8 cellular contexts compared by ENCODE assay signal in the genomic region with DNA sequence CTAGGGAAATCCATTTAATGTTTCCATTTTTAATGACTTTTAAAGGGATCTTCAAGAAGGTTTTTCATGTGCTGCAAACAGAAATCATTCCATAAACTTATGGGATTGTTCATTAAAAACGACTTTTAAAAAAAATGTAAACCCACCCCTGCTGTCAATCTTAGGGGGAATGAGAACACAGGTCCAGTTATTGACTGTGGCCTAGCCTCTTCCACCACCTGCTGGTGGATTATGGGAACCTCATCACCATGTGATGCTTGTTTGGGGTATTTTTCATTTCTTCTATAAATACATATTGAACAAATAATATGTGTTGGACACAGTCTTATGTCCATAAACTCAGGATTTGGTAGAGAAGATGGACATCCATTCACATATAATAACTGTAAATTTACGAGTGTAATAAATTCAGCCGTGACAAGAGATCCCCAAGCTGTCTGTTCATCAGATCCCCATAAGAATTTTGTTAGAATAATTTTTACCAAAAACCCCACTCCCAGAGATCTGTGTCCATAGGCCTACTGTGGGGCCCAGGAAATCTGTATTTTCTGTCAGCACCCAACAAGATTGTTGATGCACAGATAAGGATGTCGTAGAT. TPM values are rescaled to one million over a fixed set of nuclear protein-coding genes. Genes with fewer than 3 reads are reported as not detected.
DNase-seq lines count a peak whose midpoint lies in the region; ATAC-seq and TF ChIP-seq lines count a peak whose summit lies in the region.

No MANE protein-coding gene starts in this region.

- dilution Hi-C loops in mammary epithelial cell (cut with HindIII; ENCODE audit: low sequenced_read_pairs) = no loop called here

- no TSS peak for BruUV-seq in PC-3 (replicated peaks; lab: Mats Ljungman, UMichigan)
- no TSS peak for BruUV-seq in mammary epithelial cell (replicated peaks; lab: Mats Ljungman, UMichigan)

- H3F3A ChIP-seq in PC-3 (ENCODE audit: low read length, unreplicated experiment) = no peaks in the 10 kb centered on the region

- CTCF ChIA-PET in PC-3 (lab: Charles Lee) (no interaction called here), mammary epithelial cell (lab: Charles Lee; ENCODE audit: low non-redundant PET) (no interaction called here)

- POLR2A ChIA-PET in PC-3 (lab: Charles Lee; ENCODE audit: unreplicated experiment) = no interaction called here

- H3K9me2 ChIP-seq in PC-3 (replicated peaks; ENCODE audit: low read length) = no peaks in the 10 kb centered on the region

- 27% methylated on average over 4 of the region's 4 CpGs for WGBS in mammary epithelial cell (ENCODE audit: low coverage, missing lambda C conversion rate)

- H3K27me3 ChIP-seq in PC-3 (ENCODE audit: low read length) = no peaks in the 10 kb centered on the region
- peaks cover 3% of the 10 kb centered on the region for H3K27me3 ChIP-seq in mammary epithelial cell (ENCODE audit: insufficient read depth, low read length)

- no peaks in the 10 kb centered on the region for H3K4me1 ChIP-seq in PC-3 (ENCODE audit: insufficient read depth, low read length)
- no peaks in the 10 kb centered on the region for H3K4me1 ChIP-seq in mammary epithelial cell (ENCODE audit: insufficient read depth, low read length)

- H3K4me2 ChIP-seq in PC-3 (ENCODE audit: low read length) (no peak overlapping the region), mammary epithelial cell (ENCODE audit: insufficient read depth, low read depth, low read length) (no peak overlapping the region)

- DNase-seq in DMS 273 treated with DMSO at 0.1 percent for 48 hours (lab: John Stamatoyannopoulos, UW) (peak; percentile 18), HT-29 (ENCODE audit: low spot score) (peak; percentile 74), PC-3 (peak; percentile 67), mammary epithelial cell (peak; percentile 21), kidney tubule cell (ENCODE audit: low spot score) (peak; percentile 45)
- DNase-seq in stimulated activated CD4-positive, alpha-beta T cell treated with anti-CD3 and anti-CD28 coated beads, TNF-alpha, amount 100 ng/mL, for 48 hours (ENCODE audit: low read depth in 3 of 3) = peak in 2 of 3 donors; percentile 13 to 24

- H4K20me1 ChIP-seq in PC-3 (ENCODE audit: low read length) (no peaks in the 10 kb centered on the region), mammary epithelial cell (ENCODE audit: insufficient read depth, low read length) (no peaks in the 10 kb centered on the region)

- H3K27ac ChIP-seq in PC-3 (ENCODE audit: low read length) (no peak overlapping the region), mammary epithelial cell (ENCODE audit: insufficient read depth, low read depth, low read length) (no peak overlapping the region)

- H3K79me2 ChIP-seq in PC-3 (ENCODE audit: low read length) (no peaks in the 10 kb centered on the region), mammary epithelial cell (ENCODE audit: insufficient read depth, low read length) (no peaks in the 10 kb centered on the region)

- in situ Hi-C loops in mammary epithelial cell (cut with MboI; ENCODE audit: low sequenced_read_pairs in 2 of 2) = loop anchor here (5.0 kb wide), 2 partner anchors 283 to 288 kb away; no protein-coding TSS in a partner anchor

- no peak overlapping the region for H3K9ac ChIP-seq in PC-3 (ENCODE audit: low read length)
- H3K9ac ChIP-seq in mammary epithelial cell (ENCODE audit: insufficient read depth, low read length) = no peak overlapping the region

- H3K9me3 ChIP-seq in PC-3 (ENCODE audit: low read length) (no peaks in the 10 kb centered on the region), mammary epithelial cell (replicated peaks; ENCODE audit: insufficient read depth, low read length) (no peaks in the 10 kb centered on the region)

- H3K36me3 ChIP-seq in PC-3 (ENCODE audit: low read depth, low read length) = no peaks in the 10 kb centered on the region
- no peaks in the 10 kb centered on the region for H3K36me3 ChIP-seq in mammary epithelial cell (ENCODE audit: insufficient read depth, low read length)

- no peak overlapping the region for H2AFZ ChIP-seq in PC-3 (ENCODE audit: low read length)
- no peak overlapping the region for H2AFZ ChIP-seq in mammary epithelial cell (ENCODE audit: low read depth, low read length)

- TF ChIP-seq CTCF in PC-3 (conservative IDR thresholded peaks at IDR 0.05; ENCODE audit: low read depth, low read length) = peak; percentile 86
- TF ChIP-seq CTCF in mammary epithelial cell (conservative IDR thresholded peaks at IDR 0.05 in 1 of 2, IDR thresholded peaks at IDR 0.05 in 1 of 2; ENCODE audit: extremely low read depth in 1 of 2, insufficient read depth in 1 of 2, low read depth in 1 of 2, low read length in 2 of 2) = peak; percentile 87 to 93

- intact Hi-C loops in PC-3 (cut with micrococcal nuclease) = loop anchor here (1.0 to 5.0 kb wide), 3 partner anchors 193 to 289 kb away; partner anchors contain the start of gene SYT17
- intact Hi-C loops in mammary epithelial cell (cut with micrococcal nuclease) = loop anchor here (1.0 to 5.0 kb wide), 5 partner anchors 163 to 393 kb away; partner anchors contain the start of gene TMC7

- H3K4me3 ChIP-seq in PC-3 (ENCODE audit: low read length) (no peak overlapping the region), mammary epithelial cell (replicated peaks in 1 of 3; ENCODE audit: insufficient read depth in 1 of 3, low read depth in 2 of 3, low read length in 3 of 3) (no peak overlapping the region)

- ATAC-seq in PC-3 (peak; percentile 67), HG02610 (IDR thresholded peaks at IDR 0.05; ENCODE audit: unreplicated experiment) (no peak), GM21717 (IDR thresholded peaks at IDR 0.05; ENCODE audit: unreplicated experiment) (no peak)

RNA-seq across cellular contexts. Expression of gene TMC5, which starts 42.0 kb away (rescaled TPM):
- total RNA-seq in HT-29 (2014; rRNA removed; shearing (Covaris generic)) = 24.2 and 24.9 TPM in 2 replicates
- total RNA-seq in PC-3 (2014; rRNA removed) = 7.4 and 7.9 TPM in 2 replicates
- total RNA-seq in mammary epithelial cell = under 1 TPM in 1 of 2 donors, not detected in 1; 0.33 TPM
- 0.11 TPM for polyA plus RNA-seq in mammary epithelial cell
- not detected for polyA minus RNA-seq in mammary epithelial cell

Comparison
In these comparisons a context has a peak if more than half of its experiments do, and no peak if none do; other contexts are left out.
1. DNase-seq: peak in every context shown above with its lines; median percentile 74 in HT-29; 67 in PC-3; 45 in kidney tubule cell; 21 in mammary epithelial cell; 18 in stimulated activated CD4-positive, alpha-beta T cell treated with anti-CD3 and anti-CD28 coated beads, TNF-alpha, amount 100 ng/mL, for 48 hours; 18 in DMS 273 treated with DMSO at 0.1 percent for 48 hours.